ENCODE assay signal across 8 cellular contexts in genomic region chr9:72365525-72366256, GRCh38. TPM values are rescaled to one million over a fixed set of nuclear protein-coding genes. Genes with fewer than 3 reads are reported as not detected.
DNase-seq lines count a peak whose midpoint lies in the region; ATAC-seq, FAIRE-seq and TF ChIP-seq lines count a peak whose summit lies in the region.

No MANE protein-coding gene starts in this region.

- TF ChIP-seq RAD21 in H1 (IDR thresholded peaks at IDR 0.05 in 1 of 2, conservative IDR thresholded peaks at IDR 0.05 in 1 of 2; ENCODE audit: low read depth in 2 of 2, low read length in 2 of 2): no peak

- peaks cover 0 to 6% (median 0%) of the 10 kb centered on the region in 4 experiments; a peak in 3 of 7 replicates for H3K4me1 ChIP-seq in H1 (replicated peaks in 1 of 4; ENCODE audit: control insufficient read depth in 3 of 4, insufficient read depth in 4 of 4, low read length in 3 of 4)

- peak overlapping the region; percentile 39 to 84 (median 72) for H3K4me3 ChIP-seq in H1 (ENCODE audit: extremely low read depth in 1 of 4, insufficient read depth in 2 of 4, low read depth in 3 of 4, low read length in 4 of 4)

- no peak for FAIRE-seq in H1 (lab: Jason Lieb, UNC)

- peak overlapping the region; percentile 81; the same call in 1 of the 2 replicates for H2BK15ac ChIP-seq in H1 (ENCODE audit: low read length)

- peaks cover 6% of the 10 kb centered on the region; the same call in 1 of the 2 replicates for H3K23me2 ChIP-seq in H1 (ENCODE audit: low read depth, low read length)

- no peak overlapping the region for H2BK20ac ChIP-seq in H1 (ENCODE audit: low read length)

- TF ChIP-seq EP300 in H1 (IDR thresholded peaks at IDR 0.05; ENCODE audit: borderline replicate concordance in 1 of 2, low read depth in 2 of 2, low read length in 2 of 2): no peak

- H2BK5ac ChIP-seq in H1 (ENCODE audit: low read depth, low read length): peak overlapping the region; percentile 94

- H3K4ac ChIP-seq in H1 (replicated peaks; ENCODE audit: insufficient read length, low read depth, low read length): peak overlapping the region; percentile 74

- peak overlapping the region; percentile 98 for H4K5ac ChIP-seq in H1 (ENCODE audit: insufficient read length, low read depth, low read length)

- H3K27ac ChIP-seq in H1 (ENCODE audit: low read depth, low read length): peak overlapping the region; percentile 93

- peak overlapping the region; percentile 86 for H3K56ac ChIP-seq in H1 (replicated peaks; ENCODE audit: insufficient read length, low read depth, low read length)

- no peak overlapping the region for H3K14ac ChIP-seq in H1 (ENCODE audit: insufficient read length)

- H3K79me1 ChIP-seq in H1 (ENCODE audit: low read depth, low read length): no peaks in the 10 kb centered on the region; the same call in 1 of the 2 replicates

- 5% methylated on average over 29 of the region's 38 CpGs; no CpG with 5 or more reads in 1 of the 2 experiments for WGBS in H1 (ENCODE audit: extremely low coverage in 1 of 2, insufficient coverage in 1 of 2, insufficient read length in 1 of 2, insufficient replicate concordance in 2 of 2, low coverage in 1 of 2, low lambda C conversion rate in 2 of 2, missing lambda C conversion rate in 1 of 2), 2 experiments

- POLR2A ChIA-PET in H1 (lab: Charles Lee; ENCODE audit: partially characterized antibody): interaction anchor here (0.6 to 4.8 kb wide), 64 partner anchors 7 to 478 kb away, joined by 3 to 37 read pairs (median 4); no protein-coding TSS in a partner anchor

- peak overlapping the region; percentile 97; the same call in 1 of the 2 replicates for H4K8ac ChIP-seq in H1 (ENCODE audit: extremely low read depth, insufficient read depth, low read length)

- H2BK120ac ChIP-seq in H1 (replicated peaks; ENCODE audit: low read depth, low read length): peak overlapping the region; percentile 97

- H3K9ac ChIP-seq in H1 (replicated peaks in 1 of 4; ENCODE audit: extremely low read depth in 1 of 4, low read depth in 3 of 4, low read length in 3 of 4): peak overlapping the region; percentile 46 to 83 (median 78)

- CTCF ChIA-PET in H1 (lab: Charles Lee; ENCODE audit: partially characterized antibody): interaction anchor here (0.7 to 1.6 kb wide), 8 partner anchors 16 to 442 kb away, joined by 3 to 4 read pairs (median 3); no protein-coding TSS in a partner anchor

- peaks cover 16 to 23% of the 10 kb centered on the region in 2 experiments for H4K20me1 ChIP-seq in H1 (replicated peaks in 1 of 2; ENCODE audit: control insufficient read depth in 1 of 2, insufficient read depth in 2 of 2, low read length in 2 of 2)

- H3K4me2 ChIP-seq in H1 (ENCODE audit: insufficient read depth in 1 of 2, low read depth in 2 of 2, low read length in 2 of 2): peak overlapping the region; percentile 74 to 97

- ATAC-seq in HG03432 (IDR thresholded peaks at IDR 0.05; ENCODE audit: unreplicated experiment): peak; percentile 41

- peaks cover 36 to 43% of the 10 kb centered on the region in 2 experiments for H3K79me2 ChIP-seq in H1 (ENCODE audit: control insufficient read depth in 1 of 2, insufficient read depth in 2 of 2, low read length in 2 of 2)

- H3K9me3 ChIP-seq in H1 (ENCODE audit: insufficient read depth in 2 of 2, low read depth in 1 of 2, low read length in 1 of 2): no peaks in the 10 kb centered on the region

- TF ChIP-seq POLR2A in H1 (IDR thresholded peaks at IDR 0.05; ENCODE audit: control extremely low read depth in 1 of 2, low read depth in 2 of 2, low read length in 2 of 2): no peak; a peak in 1 of 3 replicates

- H3K27me3 ChIP-seq in H1 (replicated peaks in 1 of 4; ENCODE audit: control insufficient read depth in 3 of 4, extremely low read depth in 1 of 4, insufficient read depth in 3 of 4, low read length in 3 of 4): no peaks in the 10 kb centered on the region

- peak overlapping the region; percentile 45; the same call in 1 of the 2 replicates for H2AFZ ChIP-seq in H1 (ENCODE audit: low read length)

- no peak for TF ChIP-seq CTCF in H1 (IDR thresholded peaks at IDR 0.05; ENCODE audit: control extremely low read depth in 1 of 3, insufficient read depth in 1 of 3, low read depth in 1 of 3, low read length in 3 of 3)

- H3K36me3 ChIP-seq in H1 (ENCODE audit: control insufficient read depth in 2 of 4, insufficient read depth in 4 of 4, low read length in 3 of 4): peaks cover 2 to 36% (median 7%) of the 10 kb centered on the region in 4 experiments; a peak in 5 of 8 replicates

- H4K91ac ChIP-seq in H1 (replicated peaks; ENCODE audit: insufficient read length, low read length): peak overlapping the region; percentile 96

- H3K23ac ChIP-seq in H1 (ENCODE audit: insufficient read length): no peak overlapping the region

- H2AK5ac ChIP-seq in H1 (ENCODE audit: low read depth, low read length): no peak overlapping the region; the same call in 1 of the 2 replicates

- peak overlapping the region; percentile 94; the same call in 1 of the 2 replicates for H2BK12ac ChIP-seq in H1 (ENCODE audit: low read depth, low read length)

- DNase-seq in AG20443 (ENCODE audit: low spot score) (peak; percentile 85), GM19238 (ENCODE audit: insufficient read length, low spot score) (peak; percentile 65), NCI-H774 (lab: John Stamatoyannopoulos, UW) (peak; percentile 69), H1 (ENCODE audit: low read depth in 1 of 2, low spot score in 2 of 2) (peak in 1 of 2 experiments; percentile 64), medulla oblongata (ENCODE audit: extremely low spot score) (peak; percentile 94)
- peak; percentile 27 for DNase-seq in activated CD8-positive, alpha-beta memory T cell treated with anti-CD3 and anti-CD28 coated beads, Interleukin-2, amount 50 U/mL, for 24 hours (ENCODE audit: extremely low read depth)
- DNase-seq in stimulated activated CD4-positive, alpha-beta T cell treated with anti-CD3 and anti-CD28 coated beads, TNF-alpha, amount 100 ng/mL, for 4 hours (ENCODE audit: low read depth in 3 of 3): peak; percentile 28 to 43 (median 32)

- H3K18ac ChIP-seq in H1 (ENCODE audit: extremely low read depth, low read length): peak overlapping the region; percentile 80

TF ChIP-seq in H1, 55 proteins besides CTCF, POLR2A, EP300 and RAD21:
- TF ChIP-seq TEAD4 (IDR thresholded peaks at IDR 0.05; ENCODE audit: low read depth, low read length) (0 out of 2 replicates have a peak, but pooled peaks have one; percentile 1), RFX5 (IDR thresholded peaks at IDR 0.05; ENCODE audit: borderline replicate concordance, low read depth, low read length) (no peak), TAF7 (optimal IDR thresholded peaks at IDR 0.05; ENCODE audit: borderline replicate concordance, low read depth, low read length) (no peak), EGR1 (IDR thresholded peaks at IDR 0.05; ENCODE audit: borderline replicate concordance, low read depth, low read length) (no peak), EZH2 (IDR thresholded peaks at IDR 0.05; ENCODE audit: low read depth, low read length, severe bottlenecking) (no peak), HDAC2 (IDR thresholded peaks at IDR 0.05; ENCODE audit: borderline replicate concordance in 1 of 2, low read depth in 2 of 2, low read length in 2 of 2) (0 out of 4 replicates have a peak, but pooled peaks have one; percentile 19 to 55), RNF2 (IDR thresholded peaks at IDR 0.05; ENCODE audit: borderline replicate concordance, low read depth, low read length, missing control alignments, poor library complexity, severe bottlenecking) (no peak), ASH2L (IDR thresholded peaks at IDR 0.05; ENCODE audit: low read length) (peak; percentile 90), KDM1A (IDR thresholded peaks at IDR 0.05; ENCODE audit: borderline replicate concordance, low read length) (peak; percentile 71; the same call in 1 of the 2 replicates), GABPA (IDR thresholded peaks at IDR 0.05; ENCODE audit: borderline replicate concordance, insufficient read depth, low read length) (no peak), POLR2AphosphoS5 (IDR thresholded peaks at IDR 0.05; ENCODE audit: low read depth, low read length) (peak; percentile 45; the same call in 1 of the 2 replicates), TCF12 (IDR thresholded peaks at IDR 0.05; ENCODE audit: low read depth, low read length) (no peak), MAX (IDR thresholded peaks at IDR 0.05) (peak; percentile 90), E2F6 (IDR thresholded peaks at IDR 0.05) (peak; percentile 91), CREB1 (IDR thresholded peaks at IDR 0.05) (no peak)
TF ChIP-seq in H1: peak in this region for 7.

RNA-seq across cellular contexts. Expression of gene ZFAND5, which starts 0.7 kb away (rescaled TPM):
- total RNA-seq in H1 (2021; fragmentation: NEBNext Ultra II Directional; extraction: Animal tissue kit (Norgen Biotek cat#: 25700)): 209 and 225 TPM in 2 replicates
- polyA plus RNA-seq in H1 (2011; rRNA removed): 76.7 and 79.5 TPM in 2 replicates
- 93.8 TPM for polyA plus RNA-seq in H1 (2011; cell fraction: cytosol; rRNA removed)
- polyA plus RNA-seq in H1 (2011; cell fraction: nucleus; rRNA removed): 102 TPM
- polyA plus RNA-seq in H1 (2012, experiment 1 of 2): 128 to 145 TPM (median 140 TPM) in 4 replicates
- polyA plus RNA-seq in H1 (2012, experiment 2 of 2): 35.5 TPM
- polyA plus RNA-seq in H1 (2013, experiment 1 of 2): 126 TPM
- polyA plus RNA-seq in H1 (2013, experiment 2 of 2): 119 TPM
- polyA minus RNA-seq in H1 (2011; rRNA and poly(A)+ RNA removed): 92.1 and 117 TPM in 2 replicates
- polyA minus RNA-seq in H1 (2011; cell fraction: cytosol; rRNA and poly(A)+ RNA removed): 96.7 TPM
- polyA minus RNA-seq in H1 (2011; cell fraction: nucleus; rRNA and poly(A)+ RNA removed): 173 TPM
